ENCODE assay signal across 9 cellular contexts in genomic region chr11:63592975-63593395, GRCh38. TPM values are rescaled to one million over a fixed set of nuclear protein-coding genes. Genes with fewer than 3 reads are reported as not detected.
DNase-seq lines count a peak whose midpoint lies in the region; ATAC-seq and TF ChIP-seq lines count a peak whose summit lies in the region.
"Had no signal": no experiment of that assay in that cellular context is flagged by ENCODE, and none has a peak within 500 bp of the region (broad histone marks: within the 10 kb centered on the region; RNA-seq: fewer than 3 reads in every experiment).

No MANE protein-coding gene starts in this region.

- intact Hi-C loops in activated CD4-positive, alpha-beta T cell treated with anti-CD3 and anti-CD28 coated beads, Interleukin-2, amount 10 ng/mL, durations not matched to agents 24 days and 14 days (cut with micrococcal nuclease), result loop anchor here (5.0 kb wide), 1 partner anchor 44 kb away; no protein-coding TSS in a partner anchor

- no peak overlapping the region for H3K27ac Mint-ChIP-seq in activated CD4-positive, alpha-beta T cell treated with anti-CD3 and anti-CD28 coated beads, Interleukin-2, amount 10 ng/mL, durations not matched to agents 24 days and 14 days
- no peak overlapping the region for H3K27ac Mint-ChIP-seq in progenitor cell of endocrine pancreas
- H3K27ac Mint-ChIP-seq: activated naive CD8-positive, alpha-beta T cell treated with anti-CD3 and anti-CD28 coated beads, Interleukin-2, amount 10 ng/mL, durations not matched to agents 7 days and 5 days had no signal

- H3K4me1 Mint-ChIP-seq in activated CD4-positive, alpha-beta T cell treated with anti-CD3 and anti-CD28 coated beads, Interleukin-2, amount 10 ng/mL, durations not matched to agents 24 days and 14 days, result no peaks in the 10 kb centered on the region
- H3K4me1 Mint-ChIP-seq in progenitor cell of endocrine pancreas (ENCODE audit: low read depth), result no peaks in the 10 kb centered on the region

- H3K4me3 Mint-ChIP-seq in activated CD4-positive, alpha-beta T cell treated with anti-CD3 and anti-CD28 coated beads, Interleukin-2, amount 10 ng/mL, durations not matched to agents 24 days and 14 days, result no peak overlapping the region
- H3K4me3 Mint-ChIP-seq in progenitor cell of endocrine pancreas (ENCODE audit: low read depth), result no peak overlapping the region
- H3K4me3 Mint-ChIP-seq: activated naive CD8-positive, alpha-beta T cell treated with anti-CD3 and anti-CD28 coated beads, Interleukin-2, amount 10 ng/mL, durations not matched to agents 7 days and 5 days had no signal

- ATAC-seq in GM19452 (IDR thresholded peaks at IDR 0.05; ENCODE audit: unreplicated experiment), result no peak
- no peak for ATAC-seq in HG03432 (IDR thresholded peaks at IDR 0.05; ENCODE audit: unreplicated experiment)

- no peaks in the 10 kb centered on the region for H3K27me3 Mint-ChIP-seq in activated CD4-positive, alpha-beta T cell treated with anti-CD3 and anti-CD28 coated beads, Interleukin-2, amount 10 ng/mL, durations not matched to agents 24 days and 14 days
- no peaks in the 10 kb centered on the region for H3K27me3 Mint-ChIP-seq in progenitor cell of endocrine pancreas
- H3K27me3 Mint-ChIP-seq: activated naive CD8-positive, alpha-beta T cell treated with anti-CD3 and anti-CD28 coated beads, Interleukin-2, amount 10 ng/mL, durations not matched to agents 7 days and 5 days had no signal

- no peaks in the 10 kb centered on the region for H3K36me3 Mint-ChIP-seq in activated CD4-positive, alpha-beta T cell treated with anti-CD3 and anti-CD28 coated beads, Interleukin-2, amount 10 ng/mL, durations not matched to agents 24 days and 14 days (ENCODE audit: low read depth)
- peaks cover 34% of the 10 kb centered on the region for H3K36me3 Mint-ChIP-seq in progenitor cell of endocrine pancreas (ENCODE audit: insufficient read depth)

- H3K4me3 ChIP-seq in epithelial cell of esophagus (ENCODE audit: low read length), result no peak overlapping the region

- DNase-seq in activated CD4-positive, alpha-beta T cell treated with anti-CD3 and anti-CD28 coated beads, Interleukin-2, amount 10 ng/mL, durations not matched to agents 24 days and 14 days, result peak; percentile 64
- DNase-seq in activated CD4-positive, alpha-beta T cell treated with anti-CD3 and anti-CD28 coated beads for 4 hours, result no peak
- DNase-seq in NCI-H526 treated with DMSO at 0.1 percent for 48 hours (lab: John Stamatoyannopoulos, UW), result peak; percentile 37
- DNase-seq in epithelial cell of esophagus (ENCODE audit: low read depth), result peak; percentile 46
- no peak for DNase-seq in progenitor cell of endocrine pancreas (ENCODE audit: low spot score, unreplicated experiment)
- no peak for DNase-seq in SHP77 treated with DMSO at 0.1 percent for 48 hours (lab: John Stamatoyannopoulos, UW)
- DNase-seq: activated naive CD8-positive, alpha-beta T cell treated with anti-CD3 and anti-CD28 coated beads, Interleukin-2, amount 10 ng/mL, durations not matched to agents 7 days and 5 days had no signal

- no peaks in the 10 kb centered on the region for H3K9me3 Mint-ChIP-seq in activated CD4-positive, alpha-beta T cell treated with anti-CD3 and anti-CD28 coated beads, Interleukin-2, amount 10 ng/mL, durations not matched to agents 24 days and 14 days
- H3K9me3 Mint-ChIP-seq in progenitor cell of endocrine pancreas (ENCODE audit: low read depth), result no peaks in the 10 kb centered on the region
- H3K9me3 Mint-ChIP-seq: activated naive CD8-positive, alpha-beta T cell treated with anti-CD3 and anti-CD28 coated beads, Interleukin-2, amount 10 ng/mL, durations not matched to agents 7 days and 5 days had no signal

- TF ChIP-seq CTCF in epithelial cell of esophagus (IDR thresholded peaks at IDR 0.05; ENCODE audit: insufficient read depth, low read depth, low read length, missing control alignments), result peak; percentile 67
- TF ChIP-seq CTCF in progenitor cell of endocrine pancreas (IDR thresholded peaks at IDR 0.05; ENCODE audit: unreplicated experiment), result peak; percentile 46

RNA-seq across cellular contexts. Expression of gene PLAAT3, which starts 21.2 kb away (rescaled TPM):
- 2.1 and 3.1 TPM in 2 replicates for total RNA-seq in activated CD4-positive, alpha-beta T cell treated with anti-CD3 and anti-CD28 coated beads, Interleukin-2, amount 10 ng/mL, durations not matched to agents 24 days and 14 days
- 41.9 and 46.3 TPM in 2 replicates for total RNA-seq in progenitor cell of endocrine pancreas

RNA-seq across cellular contexts. Expression of gene PLAAT2, which starts 29.8 kb away (rescaled TPM):
- not detected in 2 replicates for total RNA-seq in activated CD4-positive, alpha-beta T cell treated with anti-CD3 and anti-CD28 coated beads, Interleukin-2, amount 10 ng/mL, durations not matched to agents 24 days and 14 days
- not detected in 2 replicates for total RNA-seq in progenitor cell of endocrine pancreas

RNA-seq across cellular contexts. Expression of gene PLAAT4, which starts 56.4 kb away (rescaled TPM):
- total RNA-seq in activated CD4-positive, alpha-beta T cell treated with anti-CD3 and anti-CD28 coated beads, Interleukin-2, amount 10 ng/mL, durations not matched to agents 24 days and 14 days, result 12.2 and 14.7 TPM in 2 replicates
- 0.42 TPM in 1 of 2 replicates, not detected in the other for total RNA-seq in progenitor cell of endocrine pancreas

Comparison
In these comparisons a context has a peak if more than half of its experiments do, and no peak if none do; other contexts are left out.
1. DNase-seq: peak in activated CD4-positive, alpha-beta T cell treated with anti-CD3 and anti-CD28 coated beads, Interleukin-2, amount 10 ng/mL, durations not matched to agents 24 days and 14 days (single experiment), NCI-H526 treated with DMSO at 0.1 percent for 48 hours (single experiment) and epithelial cell of esophagus (single experiment); none in activated CD4-positive, alpha-beta T cell treated with anti-CD3 and anti-CD28 coated beads for 4 hours (0 of 2), progenitor cell of endocrine pancreas (single experiment) and SHP77 treated with DMSO at 0.1 percent for 48 hours (single experiment).
2. RNA of gene PLAAT3, which starts 21.2 kb away (total RNA-seq): 41.9 to 46.3 TPM in progenitor cell of endocrine pancreas; 2.1 to 3.1 TPM in activated CD4-positive, alpha-beta T cell treated with anti-CD3 and anti-CD28 coated beads, Interleukin-2, amount 10 ng/mL, durations not matched to agents 24 days and 14 days; every median in the first group is over 10 times any median in the second.